In the genomic region with DNA sequence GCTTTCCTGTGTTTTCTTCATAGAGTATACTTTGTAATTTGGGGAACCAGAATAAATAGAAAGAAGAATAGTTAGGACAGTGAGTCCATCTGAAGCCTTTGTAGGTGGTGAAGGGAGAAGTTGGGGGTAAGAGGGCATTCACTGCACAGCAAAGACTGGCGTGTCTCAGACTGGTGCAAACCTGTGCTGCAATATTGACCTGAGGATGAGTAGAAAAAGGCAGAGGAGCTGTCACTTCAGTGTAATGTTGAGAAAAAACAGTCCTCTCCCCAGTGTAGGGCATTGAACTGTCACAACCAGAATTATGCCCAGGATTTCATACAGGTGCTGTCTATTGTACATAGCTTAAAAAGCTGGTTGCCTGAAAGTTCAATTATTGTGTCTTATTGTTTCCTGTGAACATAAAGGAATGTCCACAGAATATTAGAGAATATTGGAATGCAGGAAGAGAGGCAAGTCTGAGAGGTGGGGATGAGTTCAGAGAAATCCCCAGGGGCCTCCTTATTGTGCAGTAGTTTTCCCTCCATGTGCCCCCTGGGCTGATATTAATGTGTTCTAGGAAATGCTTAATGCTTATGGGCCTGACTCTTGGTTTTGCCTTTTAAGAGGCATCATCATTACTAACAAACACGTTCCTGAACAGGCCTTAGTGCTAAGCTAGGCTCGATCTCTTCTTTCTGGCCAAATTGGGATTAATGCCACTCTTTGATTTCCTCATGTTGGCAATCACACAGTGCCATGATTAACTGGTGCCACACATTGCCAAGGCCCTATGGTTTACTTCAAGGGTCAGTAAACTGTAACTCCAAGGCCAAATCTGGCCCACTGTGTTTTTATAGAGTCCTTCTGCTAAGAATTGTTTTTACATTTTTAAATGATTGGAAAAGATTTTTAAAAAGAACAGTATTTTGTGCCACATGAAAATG, we compare ENCODE assay signal across 1 cellular context.
TF ChIP-seq lines count a peak whose summit lies in the region.

No MANE protein-coding gene starts in this region.

TF ChIP-seq in endothelial cell of umbilical vein, 7 proteins besides CTCF, POLR2A, EP300 and RAD21:
- TF ChIP-seq MYC (IDR thresholded peaks at IDR 0.05; ENCODE audit: low read depth, low read length) (no peak), MAX (IDR thresholded peaks at IDR 0.05; ENCODE audit: insufficient read depth, insufficient read length) (no peak), FOS (IDR thresholded peaks at IDR 0.05; ENCODE audit: borderline replicate concordance, insufficient read depth, low read length) (no peak), JUN (IDR thresholded peaks at IDR 0.05; ENCODE audit: borderline replicate concordance, insufficient read depth, insufficient read length, low read depth) (no peak), GATA2 (IDR thresholded peaks at IDR 0.05; ENCODE audit: insufficient read depth, insufficient read length, low read depth, low read length) (no peak), POLR2AphosphoS5 (IDR thresholded peaks at IDR 0.05; ENCODE audit: insufficient read depth, low read depth, low read length) (no peak), EZH2 (IDR thresholded peaks at IDR 0.05; ENCODE audit: borderline replicate concordance, low read depth, low read length, severe bottlenecking) (no peak)
TF ChIP-seq in endothelial cell of umbilical vein: peak in this region for 0.
